In genomic region chr20:23086056-23086551, GRCh38 we compare ENCODE assay signal across 8 cellular contexts. TPM values are rescaled to one million over a fixed set of nuclear protein-coding genes. Genes with fewer than 3 reads are reported as not detected.
DNase-seq lines count a peak whose midpoint lies in the region; ATAC-seq, FAIRE-seq and TF ChIP-seq lines count a peak whose summit lies in the region.

Gene CD93 (minus strand): TSS chr20:23086324. CDS start chr20:23086192, 132 bp downstream.

- peak within 1 kb of the TSS; percentile 89 for H3K18ac ChIP-seq in neuronal stem cell (ENCODE audit: low read length)

- peak within 1 kb of the TSS; percentile 70 for H3K23ac ChIP-seq in neuronal stem cell (ENCODE audit: low read depth, low read length, poor library complexity)

- H3K9ac ChIP-seq in neuronal stem cell (ENCODE audit: low read depth, low read length, poor library complexity): no peak within 1 kb of the TSS

- H3K27ac Mint-ChIP-seq in effector memory CD8-positive, alpha-beta T cell: peak within 1 kb of the TSS; percentile 74 to 79

- H3K4me3 ChIP-seq in Jurkat, Clone E6-1 (ENCODE audit: low read length): no peak within 1 kb of the TSS
- no peak within 1 kb of the TSS for H3K4me3 ChIP-seq in neuronal stem cell (ENCODE audit: low read length in 2 of 2)

- H4K91ac ChIP-seq in neuronal stem cell (ENCODE audit: low read depth, low read length, poor library complexity): peak within 1 kb of the TSS; percentile 16

- peaks cover 9% of the 10 kb centered on the region for H3K36me3 Mint-ChIP-seq in effector memory CD8-positive, alpha-beta T cell (ENCODE audit: insufficient read depth)

- peak; percentile 77 for ATAC-seq in effector memory CD8-positive, alpha-beta T cell (replicated peaks)
- no peak for ATAC-seq in GM18519 (IDR thresholded peaks at IDR 0.05; ENCODE audit: low FRiP score, unreplicated experiment)

- H3K4me2 ChIP-seq in neuronal stem cell (ENCODE audit: insufficient read depth, low read length, poor library complexity, severe bottlenecking): no peak within 1 kb of the TSS

- H2BK120ac ChIP-seq in neuronal stem cell (ENCODE audit: low read depth, low read length): no peak within 1 kb of the TSS

- no peaks in the 10 kb centered on the region for H3K36me3 ChIP-seq in neuronal stem cell (replicated peaks in 1 of 2; ENCODE audit: control insufficient read depth in 2 of 2, insufficient read depth in 2 of 2, low read length in 2 of 2)

- peaks cover 5 to 12% of the 10 kb centered on the region in 2 donors for H3K4me1 Mint-ChIP-seq in effector memory CD8-positive, alpha-beta T cell (ENCODE audit: low read depth in 2 of 2)

- H3K4ac ChIP-seq in neuronal stem cell (ENCODE audit: low read length): no peak within 1 kb of the TSS

- peak within 1 kb of the TSS; percentile 65 for H2AFZ ChIP-seq in neuronal stem cell (ENCODE audit: low read length)

- H3K4me1 ChIP-seq in neuronal stem cell (ENCODE audit: control insufficient read depth in 2 of 2, insufficient read depth in 1 of 2, low read depth in 1 of 2, low read length in 2 of 2): peaks cover 0 to 3% of the 10 kb centered on the region in 2 donors

- peak within 1 kb of the TSS; percentile 47 for H2AK5ac ChIP-seq in neuronal stem cell (ENCODE audit: low read depth, low read length)

- H2BK5ac ChIP-seq in neuronal stem cell (ENCODE audit: low read length): no peak within 1 kb of the TSS

- no CpG with 5 or more reads among the region's 27 CpGs for WGBS in neuronal stem cell (ENCODE audit: extremely low coverage in 2 of 2, insufficient read length in 2 of 2, insufficient replicate concordance in 1 of 2), 2 donors

- H3K27ac ChIP-seq in neuronal stem cell (replicated peaks; ENCODE audit: low read length): no peak within 1 kb of the TSS

- peak within 1 kb of the TSS; percentile 78 for H3K14ac ChIP-seq in neuronal stem cell (ENCODE audit: low read length)

- peak within 1 kb of the TSS; percentile 81 for H2BK15ac ChIP-seq in neuronal stem cell (ENCODE audit: low read length)

- H3K4me3 Mint-ChIP-seq in effector memory CD8-positive, alpha-beta T cell: peak within 1 kb of the TSS; percentile 53 to 73

- no peaks in the 10 kb centered on the region for H3K79me1 ChIP-seq in neuronal stem cell (ENCODE audit: low read depth, low read length)

- H3K9me3 ChIP-seq in neuronal stem cell (replicated peaks in 1 of 2; ENCODE audit: control insufficient read depth in 2 of 2, insufficient read depth in 1 of 2, low read depth in 1 of 2, low read length in 2 of 2): no peaks in the 10 kb centered on the region

- DNase-seq in GM12891 (ENCODE audit: insufficient read length, low spot score): peak; percentile 26
- DNase-seq in Jurkat, Clone E6-1 (ENCODE audit: low read depth, low spot score): peak; percentile 45
- DNase-seq in effector memory CD8-positive, alpha-beta T cell: peak in 2 of 3 experiments; percentile 7 to 9
- DNase-seq in neuronal stem cell (ENCODE audit: low spot score): no peak
- no peak for DNase-seq in islet precursor cell
- no peak for DNase-seq in NCI-H1417 treated with DMSO at 0.1 percent for 48 hours (lab: John Stamatoyannopoulos, UW)
- no peak for DNase-seq in activated CD4-positive, CD25-positive, alpha-beta regulatory T cell treated with anti-CD3 and anti-CD28 coated beads, Interleukin-2, amount 50 U/mL, for 72 hours

- no peak for TF ChIP-seq POLR2A in GM12891 (IDR thresholded peaks at IDR 0.05; ENCODE audit: low read depth, low read length)

- FAIRE-seq in GM12891 (lab: Jason Lieb, UNC): no peak

- no peak within 1 kb of the TSS for H4K8ac ChIP-seq in neuronal stem cell (ENCODE audit: low read depth, low read length)

- peak within 1 kb of the TSS; percentile 53 for H2BK12ac ChIP-seq in neuronal stem cell (ENCODE audit: low read length)

- no peaks in the 10 kb centered on the region for H3K9me3 Mint-ChIP-seq in effector memory CD8-positive, alpha-beta T cell

- H3K27me3 ChIP-seq in neuronal stem cell (ENCODE audit: control insufficient read depth in 3 of 3, insufficient read depth in 3 of 3, low read depth in 1 of 3, low read length in 3 of 3): no peaks in the 10 kb centered on the region

- peaks cover 4 to 21% of the 10 kb centered on the region in 2 donors for H3K27me3 Mint-ChIP-seq in effector memory CD8-positive, alpha-beta T cell

TF ChIP-seq in GM12891, 5 proteins besides CTCF, POLR2A, EP300 and RAD21:
- no peak for TF ChIP-seq TAF1 (IDR thresholded peaks at IDR 0.05; ENCODE audit: low read depth, low read length)

RNA-seq across cellular contexts. Expression of gene CD93, which starts in this region (rescaled TPM):
- polyA plus RNA-seq in GM12891 (2012; ENCODE audit: low read depth, missing spikeins): 0.05 TPM
- 0.38 TPM for polyA plus RNA-seq in Jurkat, Clone E6-1 (2012; ENCODE audit: insufficient read depth, insufficient read length)
- polyA plus RNA-seq in neuronal stem cell (2013, experiment 1 of 2): under 0.01 TPM
- polyA plus RNA-seq in neuronal stem cell (2013, experiment 2 of 2): 0.01 TPM

Comparison
In these comparisons a context has a peak if more than half of its experiments do, and no peak if none do; other contexts are left out.
1. DNase-seq: peak in GM12891 (single experiment), Jurkat, Clone E6-1 (single experiment) and effector memory CD8-positive, alpha-beta T cell (2 of 3); none in neuronal stem cell (single experiment), islet precursor cell (single experiment), NCI-H1417 treated with DMSO at 0.1 percent for 48 hours (single experiment) and activated CD4-positive, CD25-positive, alpha-beta regulatory T cell treated with anti-CD3 and anti-CD28 coated beads, Interleukin-2, amount 50 U/mL, for 72 hours (single experiment).